Comparison of ENCODE assay signal across 22 cellular contexts in genomic region chr12:67425394-67425793, GRCh38.
"Had no signal": no experiment of that assay in that cellular context is flagged by ENCODE, and none has a peak within 500 bp of the region (broad histone marks: within the 10 kb centered on the region; RNA-seq: fewer than 3 reads in every experiment).

No MANE protein-coding gene starts in this region.

- H3K27ac ChIP-seq: left ventricle myocardium inferior, prostate gland, suprapubic skin, upper lobe of left lung had no signal

- H3K9me3 Mint-ChIP-seq: activated CD8-positive, alpha-beta T cell treated with anti-CD3 and anti-CD28 coated beads for 36 hours; effector memory CD8-positive, alpha-beta T cell; naive B cell; neural crest cell; stimulated activated naive CD8-positive, alpha-beta T cell treated with anti-CD3 and anti-CD28 coated beads, Interleukin-15, amount 100 ng/mL, for 72 hours had no signal

- H3K36me3 Mint-ChIP-seq: naive B cell had no signal

- H3K27me3 Mint-ChIP-seq: activated CD8-positive, alpha-beta T cell treated with anti-CD3 and anti-CD28 coated beads for 36 hours; stimulated activated naive CD8-positive, alpha-beta T cell treated with anti-CD3 and anti-CD28 coated beads, Interleukin-15, amount 100 ng/mL, for 72 hours had no signal

- DNase-seq: activated CD4-positive, alpha-beta T cell treated with anti-CD3 and anti-CD28 coated beads, Interleukin-2, amount 10 ng/mL, durations not matched to agents 24 days and 14 days; activated CD8-positive, alpha-beta memory T cell treated with anti-CD3 and anti-CD28 coated beads, Interleukin-2, amount 50 U/mL, for 4 hours; activated CD8-positive, alpha-beta T cell treated with anti-CD3 and anti-CD28 coated beads for 36 hours; activated effector memory CD4-positive, alpha-beta T cell treated with anti-CD3 and anti-CD28 coated beads, Interleukin-2, amount 50 U/mL, for 16 hours; activated naive CD4-positive, alpha-beta T cell treated with anti-CD3 and anti-CD28 coated beads, Interleukin-2, amount 50 U/mL, for 16 hours; activated T-cell treated with anti-CD3 and anti-CD28 coated beads, Interleukin-2, amount 50 U/mL, for 48 hours; dermis blood vessel endothelial cell; effector memory CD8-positive, alpha-beta T cell; foreskin melanocyte; glutamatergic neuron; kidney; left ventricle myocardium inferior; mammary epithelial cell; naive B cell; right cardiac atrium; stimulated activated naive CD8-positive, alpha-beta T cell treated with anti-CD3 and anti-CD28 coated beads, Interleukin-15, amount 100 ng/mL, for 72 hours; T-helper 1 cell had no signal

- H3K27ac Mint-ChIP-seq: activated CD4-positive, alpha-beta T cell treated with anti-CD3 and anti-CD28 coated beads, Interleukin-2, amount 10 ng/mL, durations not matched to agents 24 days and 14 days; activated CD8-positive, alpha-beta T cell treated with anti-CD3 and anti-CD28 coated beads for 36 hours; naive B cell; stimulated activated naive CD8-positive, alpha-beta T cell treated with anti-CD3 and anti-CD28 coated beads, Interleukin-15, amount 100 ng/mL, for 72 hours had no signal

- H3K4me1 ChIP-seq: prostate gland had no signal

- H3K4me1 Mint-ChIP-seq: activated CD4-positive, alpha-beta T cell treated with anti-CD3 and anti-CD28 coated beads, Interleukin-2, amount 10 ng/mL, durations not matched to agents 24 days and 14 days; naive B cell had no signal

- FAIRE-seq: astrocyte, kidney had no signal

- H3K4me3 Mint-ChIP-seq: activated CD4-positive, alpha-beta T cell treated with anti-CD3 and anti-CD28 coated beads, Interleukin-2, amount 10 ng/mL, durations not matched to agents 24 days and 14 days; activated CD8-positive, alpha-beta T cell treated with anti-CD3 and anti-CD28 coated beads for 36 hours; effector memory CD8-positive, alpha-beta T cell; naive B cell; neural crest cell; stimulated activated naive CD8-positive, alpha-beta T cell treated with anti-CD3 and anti-CD28 coated beads, Interleukin-15, amount 100 ng/mL, for 72 hours had no signal

- H3K27me3 ChIP-seq: suprapubic skin, upper lobe of left lung had no signal

- ATAC-seq: activated CD8-positive, alpha-beta T cell treated with anti-CD3 and anti-CD28 coated beads for 36 hours; effector memory CD8-positive, alpha-beta T cell; right cardiac atrium; stimulated activated naive CD8-positive, alpha-beta T cell treated with anti-CD3 and anti-CD28 coated beads, Interleukin-15, amount 100 ng/mL, for 72 hours had no signal

- H3K36me3 ChIP-seq: left ventricle myocardium inferior, prostate gland, suprapubic skin, upper lobe of left lung had no signal

- H3K4me3 ChIP-seq: left ventricle myocardium inferior, prostate gland, suprapubic skin, upper lobe of left lung had no signal

- H3K9me3 ChIP-seq: left ventricle myocardium inferior, prostate gland, suprapubic skin, upper lobe of left lung had no signal
